In genomic region chr4:29734785-29735184, GRCh38 we compare ENCODE assay signal across 4 cellular contexts.
"Had no signal": no experiment of that assay in that cellular context is flagged by ENCODE, and none has a peak within 500 bp of the region (broad histone marks: within the 10 kb centered on the region; RNA-seq: fewer than 3 reads in every experiment).

No MANE protein-coding gene starts in this region.

- ATAC-seq: GM23338 had no signal

- H2AFZ ChIP-seq: GM23338 had no signal

- H3K4me2 ChIP-seq: GM23338 had no signal

- H3K4me3 ChIP-seq: GM23338 had no signal

- DNase-seq: H9, HCEC 1CT, IMR-90 had no signal
